In genomic region chr11:11806074-11806473, GRCh38 we compare ENCODE assay signal across 18 cellular contexts.
"Had no signal": no experiment of that assay in that cellular context is flagged by ENCODE, and none has a peak within 500 bp of the region (broad histone marks: within the 10 kb centered on the region; RNA-seq: fewer than 3 reads in every experiment).

No MANE protein-coding gene starts in this region.

- H3K9me3 ChIP-seq: lower lobe of right lung, thoracic aorta had no signal

- DNase-seq: activated CD4-positive, alpha-beta T cell treated with anti-CD3 and anti-CD28 coated beads, Interleukin-2, amount 10 ng/mL, durations not matched to agents 7 days and 5 days; activated CD4-positive, CD25-positive, alpha-beta regulatory T cell; activated CD8-positive, alpha-beta T cell treated with anti-CD3 and anti-CD28 coated beads, Interleukin-2, amount 10 ng/mL, durations not matched to agents 7 days and 5 days; activated effector memory CD4-positive, alpha-beta T cell treated with Interleukin-2 at 50 U/mL for 16 hours; activated naive CD4-positive, alpha-beta T cell treated with anti-CD3 and anti-CD28 coated beads, Interleukin-2, amount 10 ng/mL, durations not matched to agents 7 days and 5 days; activated naive CD8-positive, alpha-beta T cell treated with anti-CD3 and anti-CD28 coated beads, Interleukin-2, amount 50 U/mL, for 24 hours; activated T-cell treated with anti-CD3 and anti-CD28 coated beads, Interleukin-2, amount 50 U/mL, for 4 hours; aorta; brain microvascular endothelial cell; effector CD8-positive, alpha-beta T cell; lower lobe of right lung; nephron progenitor cell; occipital lobe; posterior cingulate gyrus; stimulated activated naive CD8-positive, alpha-beta T cell treated with anti-CD3 and anti-CD28 coated beads, Interleukin-15, Interleukin-2, amounts not matched to agents 100 U/mL and 50 U/mL, for 24 hours; T1000 had no signal

- ATAC-seq: activated CD8-positive, alpha-beta T cell treated with anti-CD3 and anti-CD28 coated beads, Interleukin-2, amount 10 ng/mL, durations not matched to agents 7 days and 5 days; activated naive CD8-positive, alpha-beta T cell treated with anti-CD3 and anti-CD28 coated beads, Interleukin-2, amount 50 U/mL, for 24 hours; activated T-cell treated with anti-CD3 and anti-CD28 coated beads, Interleukin-2, amount 50 U/mL, for 4 hours; esophagus mucosa; lower lobe of right lung; stimulated activated naive CD8-positive, alpha-beta T cell treated with anti-CD3 and anti-CD28 coated beads, Interleukin-15, Interleukin-2, amounts not matched to agents 100 U/mL and 50 U/mL, for 24 hours had no signal

- H3K27me3 ChIP-seq: brain microvascular endothelial cell had no signal

- H3K4me1 Mint-ChIP-seq: activated CD4-positive, alpha-beta T cell treated with anti-CD3 and anti-CD28 coated beads, Interleukin-2, amount 10 ng/mL, durations not matched to agents 7 days and 5 days; activated naive CD4-positive, alpha-beta T cell treated with anti-CD3 and anti-CD28 coated beads, Interleukin-2, amount 10 ng/mL, durations not matched to agents 7 days and 5 days; activated naive CD8-positive, alpha-beta T cell treated with anti-CD3 and anti-CD28 coated beads, Interleukin-2, amount 50 U/mL, for 24 hours had no signal

- H3K9me3 Mint-ChIP-seq: activated CD4-positive, alpha-beta T cell treated with anti-CD3 and anti-CD28 coated beads, Interleukin-2, amount 10 ng/mL, durations not matched to agents 7 days and 5 days; activated naive CD4-positive, alpha-beta T cell treated with anti-CD3 and anti-CD28 coated beads, Interleukin-2, amount 10 ng/mL, durations not matched to agents 7 days and 5 days; activated naive CD8-positive, alpha-beta T cell treated with anti-CD3 and anti-CD28 coated beads, Interleukin-2, amount 50 U/mL, for 24 hours; activated T-cell treated with anti-CD3 and anti-CD28 coated beads, Interleukin-2, amount 50 U/mL, for 4 hours had no signal

- H3K36me3 ChIP-seq: brain microvascular endothelial cell, lower lobe of right lung, thoracic aorta had no signal

- H3K36me3 Mint-ChIP-seq: activated naive CD4-positive, alpha-beta T cell treated with anti-CD3 and anti-CD28 coated beads, Interleukin-2, amount 10 ng/mL, durations not matched to agents 7 days and 5 days had no signal

- H3K4me3 Mint-ChIP-seq: activated CD4-positive, alpha-beta T cell treated with anti-CD3 and anti-CD28 coated beads, Interleukin-2, amount 10 ng/mL, durations not matched to agents 7 days and 5 days; activated CD8-positive, alpha-beta T cell treated with anti-CD3 and anti-CD28 coated beads, Interleukin-2, amount 10 ng/mL, durations not matched to agents 7 days and 5 days; activated naive CD4-positive, alpha-beta T cell treated with anti-CD3 and anti-CD28 coated beads, Interleukin-2, amount 10 ng/mL, durations not matched to agents 7 days and 5 days; activated naive CD8-positive, alpha-beta T cell treated with anti-CD3 and anti-CD28 coated beads, Interleukin-2, amount 50 U/mL, for 24 hours; activated T-cell treated with anti-CD3 and anti-CD28 coated beads, Interleukin-2, amount 50 U/mL, for 4 hours; nephron progenitor cell had no signal

- H3K27ac Mint-ChIP-seq: activated CD4-positive, alpha-beta T cell treated with anti-CD3 and anti-CD28 coated beads, Interleukin-2, amount 10 ng/mL, durations not matched to agents 7 days and 5 days; activated CD8-positive, alpha-beta T cell treated with anti-CD3 and anti-CD28 coated beads, Interleukin-2, amount 10 ng/mL, durations not matched to agents 7 days and 5 days; activated naive CD4-positive, alpha-beta T cell treated with anti-CD3 and anti-CD28 coated beads, Interleukin-2, amount 10 ng/mL, durations not matched to agents 7 days and 5 days; activated naive CD8-positive, alpha-beta T cell treated with anti-CD3 and anti-CD28 coated beads, Interleukin-2, amount 50 U/mL, for 24 hours; nephron progenitor cell had no signal

- H3K27ac ChIP-seq: brain microvascular endothelial cell, lower lobe of right lung, thoracic aorta had no signal

- H3K4me1 ChIP-seq: lower lobe of right lung had no signal

- H3K4me3 ChIP-seq: lower lobe of right lung, thoracic aorta had no signal
